Comparison of ENCODE assay signal across 3 cellular contexts in the genomic region with DNA sequence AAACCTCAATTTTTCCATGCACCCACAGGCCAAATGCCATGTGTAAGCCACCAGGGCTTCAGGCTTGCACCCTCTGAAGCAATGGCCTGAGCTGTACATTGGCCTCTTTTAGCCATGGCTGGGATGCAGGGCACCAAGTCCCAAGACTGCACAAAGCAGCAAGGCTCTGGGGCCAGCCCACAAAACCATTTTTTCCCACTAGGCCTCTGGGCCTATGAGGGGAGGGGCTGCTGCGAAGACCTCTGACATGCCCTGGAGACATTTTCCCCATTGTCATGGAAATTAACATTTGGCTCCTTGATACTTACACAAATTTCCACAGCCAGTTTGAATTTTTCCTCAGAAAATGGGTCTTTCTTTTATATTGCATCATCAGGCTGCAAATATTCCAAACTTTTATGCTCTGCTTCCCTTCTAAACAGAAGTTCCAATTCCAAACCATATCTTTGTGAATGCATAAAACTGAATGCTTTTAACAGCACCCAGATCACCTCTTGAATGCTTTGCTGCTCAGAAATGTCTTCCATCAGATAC.
TF ChIP-seq lines count a peak whose summit lies in the region.

No MANE protein-coding gene starts in this region.

TF ChIP-seq in A549, 52 proteins besides CTCF, POLR2A, EP300 and RAD21:
- no peak for TF ChIP-seq ZC3H11A (IDR thresholded peaks at IDR 0.05)
- peak; percentile 63 for TF ChIP-seq ZFP36 (IDR thresholded peaks at IDR 0.05; ENCODE audit: borderline replicate concordance, partially characterized antibody)

TF ChIP-seq in HEK293, 187 proteins besides CTCF, POLR2A, EP300 and RAD21:
- TF ChIP-seq ZNF248 (tag by site-specific recombination; IDR thresholded peaks at IDR 0.05) (no peak), ZNF585B (tag by site-specific recombination; IDR thresholded peaks at IDR 0.05) (peak; percentile 92)

TF ChIP-seq in K562, 482 proteins besides CTCF, POLR2A, EP300 and RAD21:
- TF ChIP-seq ZFP36 (IDR thresholded peaks at IDR 0.05; ENCODE audit: low read depth, low read length, partially characterized antibody) (peak; percentile 44), TRIM24 (IDR thresholded peaks at IDR 0.05) (peak; percentile 58 to 62; a peak in 3 of 4 replicates), CEBPG (CRISPR knock-in tag; IDR thresholded peaks at IDR 0.05) (no peak), CEBPG (tag; conservative IDR thresholded peaks at IDR 0.05 in 1 of 2, IDR thresholded peaks at IDR 0.05 in 1 of 2) (peak in 1 of 2 experiments; percentile 37; a peak in 2 of 4 replicates), BCL6 (CRISPR knock-in tag; IDR thresholded peaks at IDR 0.05) (no peak), IRF2 (CRISPR knock-in tag; IDR thresholded peaks at IDR 0.05) (no peak), FOXA3 (CRISPR knock-in tag; conservative IDR thresholded peaks at IDR 0.05 in 1 of 2, IDR thresholded peaks at IDR 0.05 in 1 of 2) (no peak)
- TF ChIP-seq, protein P1, sequence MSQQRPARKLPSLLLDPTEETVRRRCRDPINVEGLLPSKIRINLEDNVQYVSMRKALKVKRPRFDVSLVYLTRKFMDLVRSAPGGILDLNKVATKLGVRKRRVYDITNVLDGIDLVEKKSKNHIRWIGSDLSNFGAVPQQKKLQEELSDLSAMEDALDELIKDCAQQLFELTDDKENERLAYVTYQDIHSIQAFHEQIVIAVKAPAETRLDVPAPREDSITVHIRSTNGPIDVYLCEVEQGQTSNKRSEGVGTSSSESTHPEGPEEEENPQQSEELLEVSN (IDR thresholded peaks at IDR 0.05; ENCODE audit: borderline replicate concordance in 1 of 2, extremely low read depth in 1 of 2, insufficient read depth in 1 of 2, insufficient read length in 1 of 2, low read depth in 1 of 2, low read length in 1 of 2, poor library complexity in 1 of 2, severe bottlenecking in 1 of 2), result no peak
- TF ChIP-seq, protein P2, sequence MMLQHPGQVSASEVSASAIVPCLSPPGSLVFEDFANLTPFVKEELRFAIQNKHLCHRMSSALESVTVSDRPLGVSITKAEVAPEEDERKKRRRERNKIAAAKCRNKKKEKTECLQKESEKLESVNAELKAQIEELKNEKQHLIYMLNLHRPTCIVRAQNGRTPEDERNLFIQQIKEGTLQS (IDR thresholded peaks at IDR 0.05), result peak; percentile 68
- TF ChIP-seq, protein P2 (CRISPR knock-in tag; conservative IDR thresholded peaks at IDR 0.05), result no peak
- TF ChIP-seq, protein P3, sequence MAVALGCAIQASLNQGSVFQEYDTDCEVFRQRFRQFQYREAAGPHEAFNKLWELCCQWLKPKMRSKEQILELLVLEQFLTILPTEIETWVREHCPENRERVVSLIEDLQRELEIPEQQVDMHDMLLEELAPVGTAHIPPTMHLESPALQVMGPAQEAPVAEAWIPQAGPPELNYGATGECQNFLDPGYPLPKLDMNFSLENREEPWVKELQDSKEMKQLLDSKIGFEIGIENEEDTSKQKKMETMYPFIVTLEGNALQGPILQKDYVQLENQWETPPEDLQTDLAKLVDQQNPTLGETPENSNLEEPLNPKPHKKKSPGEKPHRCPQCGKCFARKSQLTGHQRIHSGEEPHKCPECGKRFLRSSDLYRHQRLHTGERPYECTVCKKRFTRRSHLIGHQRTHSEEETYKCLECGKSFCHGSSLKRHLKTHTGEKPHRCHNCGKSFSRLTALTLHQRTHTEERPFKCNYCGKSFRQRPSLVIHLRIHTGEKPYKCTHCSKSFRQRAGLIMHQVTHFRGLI (CRISPR knock-in tag; IDR thresholded peaks at IDR 0.05), result no peak
